1 cellular context compared by ENCODE assay signal in genomic region chr3:17046623-17047022, GRCh38.
TF ChIP-seq lines count a peak whose summit lies in the region.

No MANE protein-coding gene starts in this region.

TF ChIP-seq in HepG2, 621 proteins besides CTCF, POLR2A, EP300 and RAD21 (continued from another document):
- TF ChIP-seq SRY (CRISPR knock-in tag; IDR thresholded peaks at IDR 0.05) (no peak), ZBTB8A (CRISPR knock-in tag; IDR thresholded peaks at IDR 0.05; ENCODE audit: borderline replicate concordance, low read depth) (no peak), SMC3 (IDR thresholded peaks at IDR 0.05; ENCODE audit: low read length) (no peak)
